ENCODE assay signal across 13 cellular contexts in the genomic region with DNA sequence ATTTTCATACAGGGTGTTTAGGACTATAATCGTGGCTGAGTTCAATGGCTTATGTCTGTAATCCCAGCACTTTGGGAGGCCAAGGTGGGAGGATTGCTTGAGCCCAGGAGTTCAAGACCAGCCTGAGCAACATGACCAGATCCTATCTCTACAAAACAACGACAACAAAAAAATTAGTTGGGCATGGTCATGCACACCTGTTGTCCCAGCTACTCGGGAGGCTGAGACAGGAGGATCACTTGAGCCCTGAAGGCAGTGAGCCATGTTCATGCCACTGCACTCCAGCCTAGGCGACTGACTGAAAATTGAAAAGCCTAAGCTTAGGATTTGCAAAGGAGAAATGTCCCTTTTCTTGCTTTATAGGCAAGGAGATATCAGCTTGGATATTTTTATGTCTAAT. TPM values are rescaled to one million over a fixed set of nuclear protein-coding genes. Genes with fewer than 3 reads are reported as not detected.
DNase-seq lines count a peak whose midpoint lies in the region; ATAC-seq, FAIRE-seq and TF ChIP-seq lines count a peak whose summit lies in the region.
"Had no signal": no experiment of that assay in that cellular context is flagged by ENCODE, and none has a peak within 500 bp of the region (broad histone marks: within the 10 kb centered on the region; RNA-seq: fewer than 3 reads in every experiment).

No MANE protein-coding gene starts in this region.

- peaks cover 13% of the 10 kb centered on the region for H3K36me3 Mint-ChIP-seq in CD4-positive, CD25-positive, alpha-beta regulatory T cell
- no peaks in the 10 kb centered on the region for H3K36me3 Mint-ChIP-seq in astrocyte (ENCODE audit: low read depth, unreplicated experiment)
- H3K36me3 Mint-ChIP-seq in naive thymus-derived CD8-positive, alpha-beta T cell: peaks cover 3 to 24% (median 5%) of the 10 kb centered on the region in 3 donors

- peaks cover 65% of the 10 kb centered on the region for H3K79me2 ChIP-seq in astrocyte (ENCODE audit: insufficient read depth, low read length)

- H3K9me3 ChIP-seq in CD4-positive, CD25-positive, alpha-beta regulatory T cell (ENCODE audit: control insufficient read depth in 2 of 2, low read length in 2 of 2): no peaks in the 10 kb centered on the region
- H3K9me3 ChIP-seq in HUES48 (ENCODE audit: control insufficient read depth, insufficient read depth, low read length) (no peaks in the 10 kb centered on the region), astrocyte (ENCODE audit: insufficient read depth, low read depth, low read length) (no peaks in the 10 kb centered on the region)

- H3K27ac ChIP-seq in CD4-positive, CD25-positive, alpha-beta regulatory T cell (ENCODE audit: insufficient read depth, low read length, poor library complexity, severe bottlenecking): no peak overlapping the region
- H3K27ac ChIP-seq in HUES48 (ENCODE audit: low read depth, low read length) (no peak overlapping the region), astrocyte (ENCODE audit: low read depth, low read length) (no peak overlapping the region)

- no peak overlapping the region for H2AFZ ChIP-seq in astrocyte (ENCODE audit: low read depth, low read length)

- peak overlapping the region; percentile 95 for H3K4me2 ChIP-seq in astrocyte (ENCODE audit: low read length)

- intact Hi-C loops in left colon (cut with DNase I, micrococcal nuclease): no loop called here

- POLR2A ChIA-PET in naive thymus-derived CD8-positive, alpha-beta T cell (lab: Charles Lee): interaction anchor here (0.6 to 2.0 kb wide), 7 partner anchors 25 to 131 kb away, joined by 3 to 7 read pairs (median 4); partner anchors contain the start of genes TATDN2 and VHL

- peaks cover 38% of the 10 kb centered on the region for H3K4me1 ChIP-seq in CD4-positive, CD25-positive, alpha-beta regulatory T cell (ENCODE audit: control insufficient read depth, insufficient read depth, low read length, poor library complexity, severe bottlenecking)
- H3K4me1 ChIP-seq in HUES48 (ENCODE audit: control insufficient read depth, insufficient read depth, low read length) (no peaks in the 10 kb centered on the region), astrocyte (ENCODE audit: insufficient read depth, low read length) (peaks cover 5% of the 10 kb centered on the region)

- ATAC-seq in CD4-positive, CD25-positive, alpha-beta regulatory T cell (ENCODE audit: low read depth in 2 of 2): no peak
- ATAC-seq in naive thymus-derived CD8-positive, alpha-beta T cell: no peak
- ATAC-seq in left colon (no peak), HG03175 (IDR thresholded peaks at IDR 0.05; ENCODE audit: unreplicated experiment) (no peak)

- peak overlapping the region; percentile 93 to 100 (median 98) for H3K4me3 Mint-ChIP-seq in CD4-positive, CD25-positive, alpha-beta regulatory T cell
- peak overlapping the region; percentile 98 for H3K4me3 Mint-ChIP-seq in astrocyte (ENCODE audit: unreplicated experiment)
- H3K4me3 Mint-ChIP-seq in naive thymus-derived CD8-positive, alpha-beta T cell: peak overlapping the region; percentile 97 to 100 (median 99)

- H3K27me3 Mint-ChIP-seq in CD4-positive, CD25-positive, alpha-beta regulatory T cell: peaks cover 7% of the 10 kb centered on the region
- no peaks in the 10 kb centered on the region for H3K27me3 Mint-ChIP-seq in astrocyte (ENCODE audit: low read depth, unreplicated experiment)
- H3K27me3 Mint-ChIP-seq in naive thymus-derived CD8-positive, alpha-beta T cell: no peaks in the 10 kb centered on the region

- no peak for DNase-seq in CD4-positive, CD25-positive, alpha-beta regulatory T cell
- DNase-seq in astrocyte (ENCODE audit: low read depth) (no peak), left colon (no peak), retina (no peak), NCI-H524 treated with DMSO at 0.1 percent for 48 hours (lab: John Stamatoyannopoulos, UW) (no peak)
- no peak for DNase-seq in naive thymus-derived CD8-positive, alpha-beta T cell
- DNase-seq: amniotic stem cell, NCI-H1417 treated with DMSO at 0.1 percent for 48 hours, SIG-M5 had no signal

- TF ChIP-seq CTCF in astrocyte (IDR thresholded peaks at IDR 0.05; ENCODE audit: insufficient read depth, low read depth, low read length): no peak

- H3K36me3 ChIP-seq in CD4-positive, CD25-positive, alpha-beta regulatory T cell (ENCODE audit: control insufficient read depth, insufficient read depth, low read length): peaks cover 22% of the 10 kb centered on the region
- H3K36me3 ChIP-seq in HUES48 (ENCODE audit: control insufficient read depth, insufficient read depth, low read length): peaks cover 20% of the 10 kb centered on the region
- peaks cover 5% of the 10 kb centered on the region for H3K36me3 ChIP-seq in astrocyte (ENCODE audit: insufficient read depth, low read length)

- peak overlapping the region; percentile 99 for H3K4me3 ChIP-seq in CD4-positive, CD25-positive, alpha-beta regulatory T cell (ENCODE audit: low read depth, low read length)
- H3K4me3 ChIP-seq in HUES48 (ENCODE audit: low read depth, low read length) (peak overlapping the region; percentile 89; the same call in 1 of the 2 replicates), astrocyte (ENCODE audit: insufficient read depth, low read depth, low read length) (peak overlapping the region; percentile 96)

- peaks cover 0 to 1% (median 0%) of the 10 kb centered on the region in 7 donors for H3K9me3 Mint-ChIP-seq in CD4-positive, CD25-positive, alpha-beta regulatory T cell
- H3K9me3 Mint-ChIP-seq in astrocyte (ENCODE audit: unreplicated experiment): no peaks in the 10 kb centered on the region
- no peaks in the 10 kb centered on the region for H3K9me3 Mint-ChIP-seq in naive thymus-derived CD8-positive, alpha-beta T cell

- H3K27me3 ChIP-seq in CD4-positive, CD25-positive, alpha-beta regulatory T cell (ENCODE audit: control insufficient read depth, insufficient read depth, low read length): no peaks in the 10 kb centered on the region
- H3K27me3 ChIP-seq in HUES48 (ENCODE audit: control insufficient read depth, insufficient read depth, low read length): no peaks in the 10 kb centered on the region
- no peaks in the 10 kb centered on the region for H3K27me3 ChIP-seq in astrocyte (ENCODE audit: insufficient read depth, low read length)

- peaks cover 10 to 63% (median 27%) of the 10 kb centered on the region in 4 donors for H3K4me1 Mint-ChIP-seq in CD4-positive, CD25-positive, alpha-beta regulatory T cell
- peaks cover 9% of the 10 kb centered on the region for H3K4me1 Mint-ChIP-seq in astrocyte (ENCODE audit: low read depth, unreplicated experiment)
- H3K4me1 Mint-ChIP-seq in naive thymus-derived CD8-positive, alpha-beta T cell: peaks cover 16 to 60% (median 45%) of the 10 kb centered on the region in 4 donors

- H3K9ac ChIP-seq in HUES48 (ENCODE audit: low read depth, low read length) (no peak overlapping the region), astrocyte (ENCODE audit: low read length) (peak overlapping the region; percentile 94)

- H3K27ac Mint-ChIP-seq in CD4-positive, CD25-positive, alpha-beta regulatory T cell: peak overlapping the region in 1 of 3 donors; percentile 99
- peak overlapping the region; percentile 93 for H3K27ac Mint-ChIP-seq in astrocyte (ENCODE audit: unreplicated experiment)
- H3K27ac Mint-ChIP-seq in naive thymus-derived CD8-positive, alpha-beta T cell: peak overlapping the region in 6 of 10 donors; percentile 97 to 100 (median 98)

- no peak for FAIRE-seq in astrocyte (lab: Jason Lieb, UNC)

- H4K20me1 ChIP-seq in astrocyte (ENCODE audit: insufficient read depth, low read length): peaks cover 55% of the 10 kb centered on the region

RNA-seq across cellular contexts. Expression of gene BRK1, which starts 1.5 kb away (rescaled TPM):
- 61.9 TPM for total RNA-seq in CD4-positive, CD25-positive, alpha-beta regulatory T cell
- 100 to 1,000 TPM; 229 to 275 (median 252) TPM for polyA plus RNA-seq in CD4-positive, CD25-positive, alpha-beta regulatory T cell
- 120 and 136 TPM in 2 replicates for total RNA-seq in astrocyte
- total RNA-seq in naive thymus-derived CD8-positive, alpha-beta T cell: 10 to 100 TPM; 59.8 to 67.7 TPM
- 100 to 1,000 TPM; 202 to 259 (median 250) TPM for polyA plus RNA-seq in naive thymus-derived CD8-positive, alpha-beta T cell
- total RNA-seq in left colon: 10 to 100 TPM; 79.7 to 84.8 TPM

RNA-seq across cellular contexts. Expression of gene FANCD2OS, which starts 8.9 kb away (rescaled TPM):
- total RNA-seq in CD4-positive, CD25-positive, alpha-beta regulatory T cell: not detected
- not detected for polyA plus RNA-seq in CD4-positive, CD25-positive, alpha-beta regulatory T cell
- total RNA-seq in astrocyte (not detected in 2 replicates), left colon (not detected)
- not detected for total RNA-seq in naive thymus-derived CD8-positive, alpha-beta T cell
- polyA plus RNA-seq in naive thymus-derived CD8-positive, alpha-beta T cell: not detected
- total RNA-seq: Daoy, renal cortical epithelial cell had no signal

RNA-seq across cellular contexts. Expression of gene VHL, which starts 24.6 kb away (rescaled TPM):
- 76.6 TPM for total RNA-seq in CD4-positive, CD25-positive, alpha-beta regulatory T cell
- polyA plus RNA-seq in CD4-positive, CD25-positive, alpha-beta regulatory T cell: 10 to 100 TPM in 3 of 4 donors, 1 to 10 TPM in 1; 5.9 to 17.3 (median 12.1) TPM
- total RNA-seq in astrocyte: 34.6 and 39.1 TPM in 2 replicates
- total RNA-seq in naive thymus-derived CD8-positive, alpha-beta T cell: 10 to 100 TPM; 71.5 to 78.8 TPM
- polyA plus RNA-seq in naive thymus-derived CD8-positive, alpha-beta T cell: 10 to 100 TPM; 11.4 to 36.1 (median 16.0) TPM
- 10 to 100 TPM; 36.4 to 37.6 TPM for total RNA-seq in left colon

RNA-seq across cellular contexts. Expression of gene IRAK2, which starts 47.8 kb away (rescaled TPM):
- 3.6 TPM for total RNA-seq in CD4-positive, CD25-positive, alpha-beta regulatory T cell
- polyA plus RNA-seq in CD4-positive, CD25-positive, alpha-beta regulatory T cell: 1 to 10 TPM in 3 of 4 donors, under 1 TPM in 1; 0.68 to 3.7 (median 2.8) TPM
- total RNA-seq in astrocyte: 2.0 and 2.1 TPM in 2 replicates
- total RNA-seq in naive thymus-derived CD8-positive, alpha-beta T cell: 1 to 10 TPM; 4.3 to 4.4 TPM
- polyA plus RNA-seq in naive thymus-derived CD8-positive, alpha-beta T cell: 1 to 10 TPM; 2.9 to 6.0 (median 5.1) TPM
- total RNA-seq in left colon: 1 to 10 TPM; 1.7 to 3.4 TPM
